17 cellular contexts compared by ENCODE assay signal in genomic region chr10:104258209-104258608, GRCh38. TPM values are rescaled to one million over a fixed set of nuclear protein-coding genes. Genes with fewer than 3 reads are reported as not detected.
A peak's percentile ranks its signal among the peaks of the same experiment; 100 is the strongest.
DNase-seq lines count a peak whose midpoint lies in the region; ATAC-seq, FAIRE-seq and TF ChIP-seq lines count a peak whose summit lies in the region.
"Had no signal": no experiment of that assay in that cellular context is flagged by ENCODE, and none has a peak within 500 bp of the region (broad histone marks: within the 10 kb centered on the region; RNA-seq: fewer than 3 reads in every experiment).

No MANE protein-coding gene starts in this region.

- peaks cover 35% of the 10 kb centered on the region for H3K36me3 ChIP-seq in thymus (ENCODE audit: control insufficient read depth, insufficient read depth)
- H3K36me3 ChIP-seq in kidney (ENCODE audit: control insufficient read depth in 1 of 2, insufficient read depth in 2 of 2, low read length in 2 of 2), result peaks cover 17 to 48% of the 10 kb centered on the region in 2 donors

- WGBS in thymus, result 97% methylated on average over 3 of the region's 3 CpGs

- FAIRE-seq in kidney (lab: Jason Lieb, UNC), result no peak
- FAIRE-seq: bronchial epithelial cell, K562, RCC 7860 had no signal

- intact Hi-C loops in kidney (cut with DNase I), result no loop called here

- H3K27me3 Mint-ChIP-seq in activated T-cell treated with anti-CD3 and anti-CD28 coated beads, Interleukin-2, amount 50 U/mL, for 72 hours (ENCODE audit: low read depth), result no peaks in the 10 kb centered on the region
- H3K27me3 Mint-ChIP-seq in T-helper 17 cell (no peaks in the 10 kb centered on the region), nephron progenitor cell (ENCODE audit: low read depth, poor library complexity) (peaks cover 14% of the 10 kb centered on the region)

- no peaks in the 10 kb centered on the region for H3K27me3 ChIP-seq in thymus (ENCODE audit: control insufficient read depth, insufficient read depth)
- H3K27me3 ChIP-seq: hepatocyte had no signal

- TF ChIP-seq CTCF in nephron progenitor cell (IDR thresholded peaks at IDR 0.05) (no peak), kidney (IDR thresholded peaks at IDR 0.05; ENCODE audit: borderline replicate concordance, extremely low read depth, insufficient read depth) (no peak)

- H3K36me3 Mint-ChIP-seq in activated T-cell treated with anti-CD3 and anti-CD28 coated beads, Interleukin-2, amount 50 U/mL, for 72 hours (ENCODE audit: insufficient read depth in 2 of 2), result peaks cover 15 to 41% of the 10 kb centered on the region in 2 donors
- H3K36me3 Mint-ChIP-seq in T-helper 17 cell (ENCODE audit: low read depth) (peaks cover 13% of the 10 kb centered on the region), nephron progenitor cell (ENCODE audit: low read depth) (peaks cover 37% of the 10 kb centered on the region)

- H3K9me3 Mint-ChIP-seq in activated T-cell treated with anti-CD3 and anti-CD28 coated beads, Interleukin-2, amount 50 U/mL, for 72 hours, result no peaks in the 10 kb centered on the region
- H3K9me3 Mint-ChIP-seq in nephron progenitor cell, result no peaks in the 10 kb centered on the region
- H3K9me3 Mint-ChIP-seq: stimulated activated naive CD8-positive, alpha-beta T cell treated with anti-CD3 and anti-CD28 coated beads, Interleukin-15, Interleukin-2, amounts not matched to agents 100 ng/mL and 50 ng/mL, for 24 hours had no signal

- H3K27ac ChIP-seq in thymus (ENCODE audit: low read depth) (peak overlapping the region; percentile 31), kidney (ENCODE audit: low read depth in 2 of 2, low read length in 2 of 2) (peak overlapping the region in 1 of 2 donors; percentile 45)
- H3K27ac ChIP-seq: hepatocyte had no signal

- no peak for ATAC-seq in activated T-cell treated with anti-CD3 and anti-CD28 coated beads, Interleukin-2, amount 50 U/mL, for 72 hours (replicated peaks in 1 of 2)
- no peak for ATAC-seq in T-helper 17 cell
- ATAC-seq in left lobe of liver, result peak; percentile 12
- no peak for ATAC-seq in GM18873 (IDR thresholded peaks at IDR 0.05; ENCODE audit: low FRiP score, unreplicated experiment)
- ATAC-seq: K562 had no signal

- no peak overlapping the region for H3K9ac ChIP-seq in kidney (ENCODE audit: low read length in 2 of 2)

- H3K4me1 Mint-ChIP-seq in activated T-cell treated with anti-CD3 and anti-CD28 coated beads, Interleukin-2, amount 50 U/mL, for 72 hours (ENCODE audit: low read depth), result peaks cover 88% of the 10 kb centered on the region
- peaks cover 61% of the 10 kb centered on the region for H3K4me1 Mint-ChIP-seq in T-helper 17 cell
- H3K4me1 Mint-ChIP-seq in nephron progenitor cell, result peaks cover 29% of the 10 kb centered on the region

- no peak for DNase-seq in activated T-cell treated with anti-CD3 and anti-CD28 coated beads, Interleukin-2, amount 50 U/mL, for 72 hours
- no peak for DNase-seq in activated T-cell treated with anti-CD3 and anti-CD28 coated beads, Interleukin-2, amount 50 U/mL, for 48 hours
- DNase-seq in T-helper 17 cell (no peak), left lobe of liver (ENCODE audit: low spot score) (no peak), nephron progenitor cell (no peak), kidney (no peak)
- DNase-seq: NCI-H774; posterior cingulate gyrus; stimulated activated CD4-positive, alpha-beta T cell treated with anti-CD3 and anti-CD28 coated beads, Interleukin-15, amount 100 ng/mL, for 24 hours had no signal

- H3K4me1 ChIP-seq in thymus (ENCODE audit: control insufficient read depth, insufficient read depth, low read length), result peaks cover 17% of the 10 kb centered on the region
- H3K4me1 ChIP-seq in kidney (ENCODE audit: control insufficient read depth in 1 of 2, insufficient read depth in 1 of 2, low read depth in 1 of 2, low read length in 2 of 2), result peaks cover 22 to 24% of the 10 kb centered on the region in 2 donors

- peak overlapping the region in 1 of 2 donors; percentile 1 for H3K4me3 Mint-ChIP-seq in activated T-cell treated with anti-CD3 and anti-CD28 coated beads, Interleukin-2, amount 50 U/mL, for 72 hours
- H3K4me3 Mint-ChIP-seq in T-helper 17 cell (peak overlapping the region; percentile 28), nephron progenitor cell (no peak overlapping the region)

- no peaks in the 10 kb centered on the region for H3K9me3 ChIP-seq in T-helper 17 cell (ENCODE audit: control insufficient read depth, low read length, poor library complexity, severe bottlenecking)
- no peaks in the 10 kb centered on the region for H3K9me3 ChIP-seq in thymus (ENCODE audit: control insufficient read depth)
- H3K9me3 ChIP-seq in kidney (ENCODE audit: control insufficient read depth in 1 of 2, low read length in 2 of 2), result no peaks in the 10 kb centered on the region

- no peak overlapping the region for H3K4me3 ChIP-seq in thymus (ENCODE audit: low read length)
- H3K4me3 ChIP-seq in kidney (ENCODE audit: low read length in 2 of 2), result no peak overlapping the region
- H3K4me3 ChIP-seq: hepatocyte, K562 had no signal

- H3K27ac Mint-ChIP-seq in activated T-cell treated with anti-CD3 and anti-CD28 coated beads, Interleukin-2, amount 50 U/mL, for 72 hours, result peak overlapping the region; percentile 74
- H3K27ac Mint-ChIP-seq in T-helper 17 cell (peak overlapping the region; percentile 95), nephron progenitor cell (no peak overlapping the region)

RNA-seq across cellular contexts. Expression of gene GSTO1, which starts 3.5 kb away (rescaled TPM):
- total RNA-seq in activated T-cell treated with anti-CD3 and anti-CD28 coated beads, Interleukin-2, amount 50 U/mL, for 72 hours, result 100 to 1,000 TPM; 113 to 117 TPM
- 10 to 100 TPM; 37.9 to 52.6 TPM for total RNA-seq in T-helper 17 cell
- 194 TPM for total RNA-seq in left lobe of liver
- 323 TPM for polyA plus RNA-seq in thymus
- total RNA-seq in kidney, result 83.7 TPM
- 263 TPM for polyA plus RNA-seq in kidney (ENCODE audit: insufficient read depth, low read depth, low replicate concordance)

RNA-seq across cellular contexts. Expression of gene GSTO2, which starts 10.8 kb away (rescaled TPM):
- 1 to 10 TPM; 6.8 to 9.5 TPM for total RNA-seq in activated T-cell treated with anti-CD3 and anti-CD28 coated beads, Interleukin-2, amount 50 U/mL, for 72 hours
- total RNA-seq in T-helper 17 cell, result 1 to 10 TPM in 1 of 2 donors, under 1 TPM in 1; 0.70 to 1.1 TPM
- total RNA-seq in left lobe of liver, result 2.9 TPM
- 16.1 TPM for polyA plus RNA-seq in thymus
- total RNA-seq in kidney, result 22.3 TPM
- polyA plus RNA-seq in kidney (ENCODE audit: insufficient read depth, low read depth, low replicate concordance), result 56.7 TPM

RNA-seq across cellular contexts. Expression of gene CFAP43, which starts 26.0 kb away (rescaled TPM):
- under 1 TPM; 0.21 to 0.31 TPM for total RNA-seq in activated T-cell treated with anti-CD3 and anti-CD28 coated beads, Interleukin-2, amount 50 U/mL, for 72 hours
- total RNA-seq in T-helper 17 cell, result not detected
- total RNA-seq in left lobe of liver, result 0.50 TPM
- polyA plus RNA-seq in thymus, result 2.7 TPM
- 7.2 TPM for total RNA-seq in kidney
- 3.1 TPM for polyA plus RNA-seq in kidney (ENCODE audit: insufficient read depth, low read depth, low replicate concordance)
- total RNA-seq: activated CD8-positive, alpha-beta memory T cell treated with anti-CD3 and anti-CD28 coated beads for 36 hours had no signal
